ENCODE assay signal across 22 cellular contexts in the genomic region with DNA sequence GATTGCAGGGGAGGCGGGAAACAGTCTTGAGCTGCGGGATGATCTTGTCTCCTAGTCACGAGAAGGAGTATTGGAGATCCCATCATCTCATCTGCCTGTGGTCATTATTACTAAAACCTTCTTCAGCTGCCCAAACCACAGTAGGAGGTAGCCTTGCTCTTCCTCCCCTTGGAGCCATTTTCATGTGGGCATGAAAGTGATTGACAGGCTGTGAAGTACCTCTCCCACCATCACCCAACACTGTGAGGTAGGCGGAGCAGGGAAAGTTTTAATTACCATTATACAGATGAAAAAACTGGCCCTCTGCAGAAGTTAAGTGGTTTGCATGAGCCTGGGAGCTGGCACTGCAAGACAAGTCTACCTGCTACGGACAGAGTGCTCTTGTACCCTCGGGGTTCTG.
"Had no signal": no experiment of that assay in that cellular context is flagged by ENCODE, and none has a peak within 500 bp of the region (broad histone marks: within the 10 kb centered on the region; RNA-seq: fewer than 3 reads in every experiment).

No MANE protein-coding gene starts in this region.

- DNase-seq: activated CD4-positive, alpha-beta T cell treated with anti-CD3 and anti-CD28 coated beads for 36 hours; activated CD4-positive, alpha-beta T cell treated with anti-CD3 and anti-CD28 coated beads, Interleukin-2, amount 50 U/mL, for 4 hours; activated gamma-delta T cell treated with Interleukin-2 at 50 U/mL for 16 hours; activated T-cell treated with anti-CD3 and anti-CD28 coated beads, Interleukin-2, amount 50 U/mL, for 72 hours; anterior cingulate cortex; body of pancreas; heart left ventricle; islet precursor cell; left cardiac atrium; occipital lobe; sigmoid colon; stimulated activated CD4-positive, alpha-beta T cell treated with anti-CD3 and anti-CD28 coated beads, Interleukin-4, amount 100 ng/mL, for 24 hours; stimulated activated naive CD4-positive, alpha-beta T cell treated with Interleukin-2 at 50 U/mL for 16 hours; substantia nigra; T-helper 9 cell; thyroid gland; upper lobe of right lung had no signal

- H3K27me3 Mint-ChIP-seq: activated CD4-positive, alpha-beta T cell treated with anti-CD3 and anti-CD28 coated beads for 36 hours; activated naive CD4-positive, alpha-beta T cell treated with anti-CD3 and anti-CD28 coated beads, Interleukin-2, amount 50 U/mL, for 24 hours had no signal

- H3K4me3 Mint-ChIP-seq: activated CD4-positive, alpha-beta T cell treated with anti-CD3 and anti-CD28 coated beads for 36 hours; activated naive CD4-positive, alpha-beta T cell treated with anti-CD3 and anti-CD28 coated beads, Interleukin-2, amount 50 U/mL, for 24 hours; activated T-cell treated with anti-CD3 and anti-CD28 coated beads, Interleukin-2, amount 50 U/mL, for 72 hours; nephron; WTC11 had no signal

- H3K27ac Mint-ChIP-seq: activated CD4-positive, alpha-beta T cell treated with anti-CD3 and anti-CD28 coated beads for 36 hours; activated naive CD4-positive, alpha-beta T cell treated with anti-CD3 and anti-CD28 coated beads, Interleukin-2, amount 50 U/mL, for 24 hours; activated T-cell treated with anti-CD3 and anti-CD28 coated beads, Interleukin-2, amount 50 U/mL, for 72 hours; WTC11 had no signal

- ATAC-seq: activated CD4-positive, alpha-beta T cell treated with anti-CD3 and anti-CD28 coated beads for 36 hours; activated T-cell treated with anti-CD3 and anti-CD28 coated beads, Interleukin-2, amount 50 U/mL, for 72 hours; body of pancreas; gastroesophageal sphincter; heart left ventricle; left cardiac atrium; upper lobe of right lung; WTC11 had no signal

- H3K9me3 Mint-ChIP-seq: activated naive CD4-positive, alpha-beta T cell treated with anti-CD3 and anti-CD28 coated beads, Interleukin-2, amount 50 U/mL, for 24 hours; activated T-cell treated with anti-CD3 and anti-CD28 coated beads, Interleukin-2, amount 50 U/mL, for 72 hours; nephron; WTC11 had no signal

- H3K4me3 ChIP-seq: body of pancreas, gastroesophageal sphincter, heart left ventricle, sigmoid colon, smooth muscle cell, thyroid gland, upper lobe of right lung had no signal

- H3K36me3 Mint-ChIP-seq: WTC11 had no signal
